22 cellular contexts compared by ENCODE assay signal in genomic region chr10:7808686-7809267, GRCh38.
"Had no signal": no experiment of that assay in that cellular context is flagged by ENCODE, and none has a peak within 500 bp of the region (broad histone marks: within the 10 kb centered on the region; RNA-seq: fewer than 3 reads in every experiment).

No MANE protein-coding gene starts in this region.

- H3K27me3 Mint-ChIP-seq: T-cell had no signal

- H3K27ac ChIP-seq: HL-60, RWPE1 had no signal

- DNase-seq: Kasumi-1, KG1, MM.1S, NCI-H1092 treated with DMSO at 0.1 percent for 48 hours, NCI-H1436, NCI-H187, NCI-H2029, NCI-H2081 treated with DMSO at 0.1 percent for 48 hours, NCI-H2171, NCI-H226, NCI-H446, NCI-H510A, NCI-H524 treated with DMSO at 0.1 percent for 48 hours, NCI-H69, NCI-H774, SHP77, SK-N-SH, SW 1271, T-cell had no signal

- ATAC-seq: Panc1, T-cell had no signal

- H3K4me2 ChIP-seq: SK-N-SH had no signal

- H3K9me3 ChIP-seq: SK-N-SH had no signal

- H3K4me3 Mint-ChIP-seq: T-cell had no signal

- H3K9ac ChIP-seq: SK-N-SH had no signal

- H3K9me3 Mint-ChIP-seq: T-cell had no signal
